In the genomic region with DNA sequence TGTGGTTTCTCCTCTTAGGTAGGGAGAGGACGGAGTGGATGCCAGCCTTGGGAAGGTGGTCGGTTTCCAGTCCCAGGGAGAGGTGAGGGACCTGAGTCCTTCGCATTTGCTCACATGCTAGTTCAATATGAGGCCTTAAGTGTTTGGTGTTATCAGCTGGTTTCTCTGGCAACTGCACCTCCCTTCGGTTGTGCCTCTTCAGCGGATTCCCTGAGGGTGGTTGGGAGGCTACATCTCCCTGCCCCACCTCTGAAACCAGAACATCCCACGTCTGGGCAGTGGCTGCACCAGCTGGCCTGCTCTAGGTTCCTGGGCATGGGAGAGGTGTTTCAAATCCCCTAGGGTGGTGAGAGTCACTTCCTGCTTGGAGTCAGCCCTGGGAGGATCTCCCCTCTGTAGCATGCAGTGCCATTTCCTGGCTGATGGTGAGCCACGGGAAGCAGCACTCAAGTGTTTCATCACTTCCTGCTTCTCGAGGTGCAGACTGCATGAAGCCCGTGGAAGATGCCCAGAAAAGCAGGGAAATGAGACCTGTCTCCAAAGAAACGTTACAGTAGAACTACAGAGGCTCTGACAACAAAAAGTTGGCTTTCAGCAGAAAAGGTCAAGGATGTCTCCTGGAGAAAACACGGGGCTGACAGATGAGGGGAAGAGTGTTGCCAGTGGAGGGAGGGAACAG, we compare ENCODE assay signal across 8 cellular contexts. TPM values are rescaled to one million over a fixed set of nuclear protein-coding genes. Genes with fewer than 3 reads are reported as not detected.
DNase-seq lines count a peak whose midpoint lies in the region; ATAC-seq, FAIRE-seq and TF ChIP-seq lines count a peak whose summit lies in the region.

No MANE protein-coding gene starts in this region.

- POLR2A ChIA-PET in CD8-positive, alpha-beta T cell (lab: Charles Lee) = interaction anchor here (0.9 kb wide), 1 partner anchor 21 kb away, joined by 3 read pairs; no protein-coding TSS in a partner anchor
- POLR2A ChIA-PET in activated B cell treated with CpG ODN at 0.5 μM for 24 hours (lab: Charles Lee) = no interaction called here
- POLR2A ChIA-PET in HEK293T (lab: Yijun Ruan, JAX) = no interaction called here

- no peaks in the 10 kb centered on the region for H3K9me3 Mint-ChIP-seq in CD8-positive, alpha-beta T cell
- no peaks in the 10 kb centered on the region for H3K9me3 Mint-ChIP-seq in activated B cell treated with CpG ODN at 0.5 μM for 24 hours

- no peaks in the 10 kb centered on the region for H3K27me3 Mint-ChIP-seq in CD8-positive, alpha-beta T cell (ENCODE audit: low read depth)
- peaks cover 16% of the 10 kb centered on the region for H3K27me3 Mint-ChIP-seq in activated B cell treated with CpG ODN at 0.5 μM for 24 hours

- H3K4me1 Mint-ChIP-seq in CD8-positive, alpha-beta T cell (ENCODE audit: low read depth) = peaks cover 21% of the 10 kb centered on the region
- H3K4me1 Mint-ChIP-seq in activated B cell treated with CpG ODN at 0.5 μM for 24 hours = peaks cover 19% of the 10 kb centered on the region

- CTCF ChIA-PET in CD8-positive, alpha-beta T cell (lab: Charles Lee) = no interaction called here
- CTCF ChIA-PET in activated B cell treated with CpG ODN at 0.5 μM for 24 hours (lab: Charles Lee) (no interaction called here), HEK293T (lab: Yijun Ruan, JAX) (no interaction called here)

- H3K4me1 ChIP-seq in CD8-positive, alpha-beta T cell (ENCODE audit: insufficient read depth, low read length) = peaks cover 20% of the 10 kb centered on the region

- no peaks in the 10 kb centered on the region for H3K36me3 Mint-ChIP-seq in CD8-positive, alpha-beta T cell
- no peaks in the 10 kb centered on the region for H3K36me3 Mint-ChIP-seq in activated B cell treated with CpG ODN at 0.5 μM for 24 hours (ENCODE audit: low read depth)

- H3K36me3 ChIP-seq in CD8-positive, alpha-beta T cell (ENCODE audit: insufficient read depth, low read length) = no peaks in the 10 kb centered on the region

- TF ChIP-seq CTCF in CD8-positive, alpha-beta T cell (IDR thresholded peaks at IDR 0.05) = no peak
- no peak for TF ChIP-seq CTCF in activated B cell treated with CpG ODN at 0.5 μM for 24 hours (IDR thresholded peaks at IDR 0.05)

- ATAC-seq in CD8-positive, alpha-beta T cell = peak; percentile 69
- ATAC-seq in activated B cell treated with CpG ODN at 0.5 μM for 24 hours (ENCODE audit: low read depth) (peak; percentile 25), esophagus mucosa (peak; percentile 68), GM19035 (IDR thresholded peaks at IDR 0.05; ENCODE audit: unreplicated experiment) (no peak), GM18517 (IDR thresholded peaks at IDR 0.05; ENCODE audit: unreplicated experiment) (no peak)

- H3K27ac Mint-ChIP-seq in CD8-positive, alpha-beta T cell = peak overlapping the region; percentile 84
- H3K27ac Mint-ChIP-seq in activated B cell treated with CpG ODN at 0.5 μM for 24 hours = no peak overlapping the region

- H3K9me3 ChIP-seq in CD8-positive, alpha-beta T cell (ENCODE audit: low read length) = no peaks in the 10 kb centered on the region

- no peaks in the 10 kb centered on the region for H3K27me3 ChIP-seq in CD8-positive, alpha-beta T cell (ENCODE audit: insufficient read depth, low read length)

- peak overlapping the region; percentile 11 for H3K4me3 ChIP-seq in CD8-positive, alpha-beta T cell (ENCODE audit: low read depth, low read length)

- intact Hi-C loops in CD8-positive, alpha-beta T cell (cut with DNase I, micrococcal nuclease) = no loop called here
- intact Hi-C loops in activated B cell treated with CpG ODN at 0.5 μM for 24 hours (cut with micrococcal nuclease) = no loop called here

- FAIRE-seq in HTR-8/SVneo (lab: Jason Lieb, UNC) = no peak

- H3K4me3 Mint-ChIP-seq in CD8-positive, alpha-beta T cell = peak overlapping the region; percentile 56
- H3K4me3 Mint-ChIP-seq in activated B cell treated with CpG ODN at 0.5 μM for 24 hours = no peak overlapping the region

- peak in 6 of 7 experiments; percentile 9 to 68 (median 22) for DNase-seq in CD8-positive, alpha-beta T cell
- DNase-seq in HTR-8/SVneo (ENCODE audit: insufficient read length, low spot score) (peak; percentile 41), activated B cell treated with CpG ODN at 0.5 μM for 24 hours (no peak), HEK293T (ENCODE audit: extremely low spot score) (no peak)
- peak; percentile 3 to 16 for DNase-seq in stimulated activated CD4-positive, alpha-beta T cell treated with anti-CD3 and anti-CD28 coated beads, Interleukin-12 subunit alpha, Interleukin-12 subunit beta, amount 100 ng/mL, for 24 hours (ENCODE audit: low read depth in 2 of 2)

- no peak overlapping the region for H3K27ac ChIP-seq in CD8-positive, alpha-beta T cell (ENCODE audit: low read depth, low read length)

TF ChIP-seq in HEK293T, 16 proteins besides CTCF, POLR2A, EP300 and RAD21:
- no peak for TF ChIP-seq ARNT (IDR thresholded peaks at IDR 0.05)
- TF ChIP-seq ZNF384 (IDR thresholded peaks at IDR 0.05) = no peak
- TF ChIP-seq, protein P1, sequence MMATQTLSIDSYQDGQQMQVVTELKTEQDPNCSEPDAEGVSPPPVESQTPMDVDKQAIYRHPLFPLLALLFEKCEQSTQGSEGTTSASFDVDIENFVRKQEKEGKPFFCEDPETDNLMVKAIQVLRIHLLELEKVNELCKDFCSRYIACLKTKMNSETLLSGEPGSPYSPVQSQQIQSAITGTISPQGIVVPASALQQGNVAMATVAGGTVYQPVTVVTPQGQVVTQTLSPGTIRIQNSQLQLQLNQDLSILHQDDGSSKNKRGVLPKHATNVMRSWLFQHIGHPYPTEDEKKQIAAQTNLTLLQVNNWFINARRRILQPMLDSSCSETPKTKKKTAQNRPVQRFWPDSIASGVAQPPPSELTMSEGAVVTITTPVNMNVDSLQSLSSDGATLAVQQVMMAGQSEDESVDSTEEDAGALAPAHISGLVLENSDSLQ (IDR thresholded peaks at IDR 0.05) = no peak
- TF ChIP-seq ELF4 (IDR thresholded peaks at IDR 0.05) = no peak
- no peak for TF ChIP-seq FOXK2 (IDR thresholded peaks at IDR 0.05)
- TF ChIP-seq NFRKB (IDR thresholded peaks at IDR 0.05) = no peak
- TF ChIP-seq BHLHE40 (IDR thresholded peaks at IDR 0.05; ENCODE audit: borderline replicate concordance) = no peak
- no peak for TF ChIP-seq CTBP1 (IDR thresholded peaks at IDR 0.05; ENCODE audit: borderline replicate concordance)
- TF ChIP-seq L3MBTL2 (conservative IDR thresholded peaks at IDR 0.05) = no peak
- no peak for TF ChIP-seq FOXM1 (IDR thresholded peaks at IDR 0.05; ENCODE audit: borderline replicate concordance)
- TF ChIP-seq TARDBP (IDR thresholded peaks at IDR 0.05) = no peak
- no peak for TF ChIP-seq SUZ12 (IDR thresholded peaks at IDR 0.05)
- TF ChIP-seq FOXA1 (IDR thresholded peaks at IDR 0.05) = no peak
- no peak for TF ChIP-seq HDGF (IDR thresholded peaks at IDR 0.05; ENCODE audit: borderline replicate concordance)
- TF ChIP-seq SP1 (IDR thresholded peaks at IDR 0.05) = no peak
- no peak for TF ChIP-seq LEF1 (IDR thresholded peaks at IDR 0.05; ENCODE audit: borderline replicate concordance)
TF ChIP-seq in HEK293T: peak in this region for 0.

RNA-seq across cellular contexts. Expression of a gene that starts 4.5 kb away (rescaled TPM):
- total RNA-seq in CD8-positive, alpha-beta T cell = not detected
- total RNA-seq in activated B cell treated with CpG ODN at 0.5 μM for 24 hours (not detected in 2 replicates), esophagus mucosa (10.8 TPM)

RNA-seq across cellular contexts. Expression of a gene that starts 11.1 kb away (rescaled TPM):
- total RNA-seq in CD8-positive, alpha-beta T cell = not detected
- total RNA-seq in activated B cell treated with CpG ODN at 0.5 μM for 24 hours (not detected in 2 replicates), esophagus mucosa (15.2 TPM)

RNA-seq across cellular contexts. Expression of a gene that starts 26.5 kb away (rescaled TPM):
- not detected for total RNA-seq in CD8-positive, alpha-beta T cell
- not detected in 2 replicates for total RNA-seq in activated B cell treated with CpG ODN at 0.5 μM for 24 hours
- 4.1 TPM for total RNA-seq in esophagus mucosa

Comparison
In these comparisons a context has a peak if more than half of its experiments do, and no peak if none do; other contexts are left out.
1. ATAC-seq: peak in CD8-positive, alpha-beta T cell (single experiment), activated B cell treated with CpG ODN at 0.5 μM for 24 hours (single experiment) and esophagus mucosa (single experiment); none in GM19035 (single experiment) and GM18517 (single experiment).
2. DNase-seq: peak in CD8-positive, alpha-beta T cell (6 of 7), HTR-8/SVneo (single experiment) and stimulated activated CD4-positive, alpha-beta T cell treated with anti-CD3 and anti-CD28 coated beads, Interleukin-12 subunit alpha, Interleukin-12 subunit beta, amount 100 ng/mL, for 24 hours (2 of 2); none in activated B cell treated with CpG ODN at 0.5 μM for 24 hours (single experiment) and HEK293T (single experiment).
3. RNA of a gene that starts 4.5 kb away (total RNA-seq): 10.8 TPM in esophagus mucosa (single experiment); not detected in CD8-positive, alpha-beta T cell and not detected in activated B cell treated with CpG ODN at 0.5 μM for 24 hours; every median in the first group is over 10 times any median in the second.
4. RNA of a gene that starts 11.1 kb away (total RNA-seq): 15.2 TPM in esophagus mucosa (single experiment); not detected in CD8-positive, alpha-beta T cell and not detected in activated B cell treated with CpG ODN at 0.5 μM for 24 hours; every median in the first group is over 10 times any median in the second.